In the genomic region with DNA sequence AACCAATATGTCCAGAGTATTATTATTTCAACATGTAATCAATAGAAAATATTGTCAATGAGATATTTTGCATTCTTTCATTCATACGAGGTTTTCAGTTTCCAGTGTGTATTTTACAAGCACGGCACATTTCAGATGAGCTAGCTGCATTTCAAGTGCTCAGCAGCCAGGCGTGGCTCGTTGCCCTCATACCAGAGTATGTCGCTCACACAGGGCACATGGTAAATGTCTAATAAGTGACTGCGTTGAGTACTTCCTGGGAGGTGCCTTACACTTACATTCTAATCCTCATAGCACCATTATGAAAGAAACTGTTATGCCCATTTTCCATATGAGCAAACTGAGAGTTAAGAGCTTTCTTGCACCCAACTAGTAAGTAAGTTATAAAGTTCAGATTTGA, we compare ENCODE assay signal across 26 cellular contexts. TPM values are rescaled to one million over a fixed set of nuclear protein-coding genes. Genes with fewer than 3 reads are reported as not detected.
DNase-seq lines count a peak whose midpoint lies in the region; TF ChIP-seq lines count a peak whose summit lies in the region.
"Had no signal": no experiment of that assay in that cellular context is flagged by ENCODE, and none has a peak within 500 bp of the region (broad histone marks: within the 10 kb centered on the region; RNA-seq: fewer than 3 reads in every experiment).

No MANE protein-coding gene starts in this region.

- no peaks in the 10 kb centered on the region for H3K27me3 ChIP-seq in colonic mucosa
- H3K27me3 ChIP-seq: SJCRH30, suprapubic skin had no signal

- no peaks in the 10 kb centered on the region for H3K9me3 ChIP-seq in colonic mucosa
- H3K9me3 ChIP-seq: sigmoid colon, SJCRH30, suprapubic skin had no signal

- no peak overlapping the region for H3K4me3 Mint-ChIP-seq in osteocyte (ENCODE audit: unreplicated experiment)
- H3K4me3 Mint-ChIP-seq: T-cell had no signal

- H3K9me3 Mint-ChIP-seq in osteocyte (ENCODE audit: unreplicated experiment): peaks cover 5% of the 10 kb centered on the region
- H3K9me3 Mint-ChIP-seq: T-cell had no signal

- H3K27ac Mint-ChIP-seq in osteocyte (ENCODE audit: unreplicated experiment): no peak overlapping the region
- H3K27ac Mint-ChIP-seq: T-cell had no signal

- no peak overlapping the region for H3K9ac ChIP-seq in colonic mucosa (ENCODE audit: low read depth in 2 of 2, low read length in 2 of 2)
- H3K9ac ChIP-seq: KMS-11 had no signal

- TF ChIP-seq CTCF in osteocyte (IDR thresholded peaks at IDR 0.05) (no peak), colonic mucosa (IDR thresholded peaks at IDR 0.05) (no peak)

- no peaks in the 10 kb centered on the region for H3K4me1 Mint-ChIP-seq in osteocyte (ENCODE audit: unreplicated experiment)
- H3K4me1 Mint-ChIP-seq: T-cell had no signal

- H3K36me3 Mint-ChIP-seq in osteocyte (ENCODE audit: unreplicated experiment): no peaks in the 10 kb centered on the region
- H3K36me3 Mint-ChIP-seq: T-cell had no signal

- H3K36me3 ChIP-seq in colonic mucosa: no peaks in the 10 kb centered on the region
- H3K36me3 ChIP-seq: esophagus muscularis mucosa, sigmoid colon, SJCRH30, suprapubic skin had no signal

- peaks cover 24% of the 10 kb centered on the region for H3K27me3 Mint-ChIP-seq in osteocyte (ENCODE audit: unreplicated experiment)

- intact Hi-C loops in colonic mucosa (cut with DNase I): no loop called here

- H3K4me1 ChIP-seq in colonic mucosa: no peaks in the 10 kb centered on the region
- H3K4me1 ChIP-seq: esophagus muscularis mucosa, sigmoid colon, SJCRH30, suprapubic skin had no signal

- H3K27ac ChIP-seq in epithelial cell of prostate: peak overlapping the region; percentile 21
- no peak overlapping the region for H3K27ac ChIP-seq in colonic mucosa
- H3K27ac ChIP-seq: esophagus muscularis mucosa, KMS-11, PC-9, sigmoid colon, SJCRH30, suprapubic skin had no signal

- DNase-seq in Daoy (ENCODE audit: low read depth): peak; percentile 21
- DNase-seq in LHCN-M2 (ENCODE audit: low read depth): peak; percentile 6
- DNase-seq in epithelial cell of prostate (ENCODE audit: low read depth, low spot score): peak; percentile 44
- DNase-seq in osteocyte (ENCODE audit: extremely low spot score, unreplicated experiment): peak; percentile 21
- DNase-seq in NCI-H2227 (lab: John Stamatoyannopoulos, UW; ENCODE audit: unreplicated experiment): no peak
- no peak for DNase-seq in NCI-H446 (lab: John Stamatoyannopoulos, UW)
- no peak for DNase-seq in colonic mucosa
- DNase-seq in stimulated activated CD4-positive, alpha-beta T cell treated with anti-CD3 and anti-CD28 coated beads, Interleukin-4, amount 100 ng/mL, for 24 hours: no peak
- DNase-seq: activated CD4-positive, alpha-beta T cell treated with anti-CD3 and anti-CD28 coated beads for 4 hours; activated naive CD4-positive, alpha-beta T cell treated with anti-CD3 and anti-CD28 coated beads, Interleukin-2, amount 50 U/mL, for 16 hours; cerebellar nuclear complex; GF-D8; H7; left cardiac atrium; mesendoderm; NCI-H187 treated with DMSO at 0.1 percent for 48 hours; NCI-H2227 treated with DMSO at 0.1 percent for 48 hours; occipital lobe; PC-9; sigmoid colon; SJCRH30; T-cell had no signal

- H3K4me3 ChIP-seq in colonic mucosa: no peak overlapping the region
- H3K4me3 ChIP-seq: esophagus muscularis mucosa, PC-9, sigmoid colon, SJCRH30, suprapubic skin had no signal

RNA-seq across cellular contexts. Expression of gene TMEM266, which starts 47.4 kb away (rescaled TPM):
- total RNA-seq in Daoy (2014; rRNA removed; shearing (Covaris generic)): not detected in 2 replicates
- total RNA-seq in LHCN-M2 (2014; rRNA removed) (not detected in 2 replicates), osteocyte (not detected in 2 replicates), colonic mucosa (not detected)
- polyA plus RNA-seq in LHCN-M2 (2012): 0.46 TPM
- polyA plus RNA-seq: AG04450 had no signal

Comparison
In these comparisons a context has a peak if more than half of its experiments do, and no peak if none do; other contexts are left out.
1. DNase-seq: peak in Daoy (single experiment), LHCN-M2 (single experiment), epithelial cell of prostate (single experiment) and osteocyte (single experiment); none in NCI-H2227 (single experiment), NCI-H446 (0 of 2), colonic mucosa (single experiment) and stimulated activated CD4-positive, alpha-beta T cell treated with anti-CD3 and anti-CD28 coated beads, Interleukin-4, amount 100 ng/mL, for 24 hours (single experiment).